In the genomic region with DNA sequence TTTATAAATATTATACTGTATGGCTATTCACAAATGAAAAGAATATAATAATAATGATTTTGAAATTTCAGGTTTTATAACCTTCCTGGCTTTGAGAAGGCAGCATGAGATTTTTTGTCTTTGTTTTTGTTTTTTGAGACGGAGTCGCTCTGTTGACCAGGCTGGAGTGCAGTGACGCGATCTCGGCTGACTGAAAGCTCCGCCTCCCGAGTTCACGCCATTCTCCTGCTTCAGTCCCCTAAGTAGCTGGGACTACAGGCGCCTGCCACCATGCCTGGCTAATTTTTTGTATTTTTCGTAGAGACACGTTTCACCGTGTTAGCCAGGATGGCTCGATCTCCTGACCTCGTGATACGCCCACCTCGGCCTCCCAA, we compare ENCODE assay signal across 8 cellular contexts.
DNase-seq lines count a peak whose midpoint lies in the region; ATAC-seq and TF ChIP-seq lines count a peak whose summit lies in the region.

No MANE protein-coding gene starts in this region.

- H3K27ac ChIP-seq in CD8-positive, alpha-beta memory T cell (ENCODE audit: low read depth, low read length) = peak overlapping the region; percentile 41
- no peak overlapping the region for H3K27ac ChIP-seq in brain microvascular endothelial cell

- ATAC-seq in HG03439 (IDR thresholded peaks at IDR 0.05; ENCODE audit: unreplicated experiment) (no peak), GM21717 (IDR thresholded peaks at IDR 0.05; ENCODE audit: unreplicated experiment) (no peak), GM19397 (IDR thresholded peaks at IDR 0.05; ENCODE audit: unreplicated experiment) (no peak)

- POLR2A ChIA-PET in CD8-positive, alpha-beta memory T cell (lab: Charles Lee) = interaction anchor here (0.9 to 1.5 kb wide), 4 partner anchors 11 to 483 kb away, joined by 3 to 17 read pairs (median 4); a partner anchor contains a TSS

- H3K27me3 Mint-ChIP-seq in CD8-positive, alpha-beta memory T cell = peaks cover 0 to 6% of the 10 kb centered on the region in 2 donors
- H3K27me3 Mint-ChIP-seq in T-helper 1 cell treated with Interleukin-12 subunit alpha and Interleukin-12 subunit beta and Interleukin-4 antibody, amounts not matched to agents 30 μg/mL and 1 μg/mL, for 36 hours (ENCODE audit: low read depth) = no peaks in the 10 kb centered on the region

- peak in 2 of 5 donors; percentile 45 to 64 for DNase-seq in CD8-positive, alpha-beta memory T cell
- peak; percentile 47 for DNase-seq in effector CD4-positive, alpha-beta T cell
- DNase-seq in renal cortical epithelial cell (ENCODE audit: low read depth) (peak; percentile 48), brain microvascular endothelial cell (no peak)

- H3K9me3 ChIP-seq in CD8-positive, alpha-beta memory T cell (ENCODE audit: low read length) = no peaks in the 10 kb centered on the region

- peaks cover 0 to 28% (median 7%) of the 10 kb centered on the region in 3 donors for H3K36me3 Mint-ChIP-seq in CD8-positive, alpha-beta memory T cell
- peaks cover 16% of the 10 kb centered on the region for H3K36me3 Mint-ChIP-seq in T-helper 1 cell treated with Interleukin-12 subunit alpha and Interleukin-12 subunit beta and Interleukin-4 antibody, amounts not matched to agents 30 μg/mL and 1 μg/mL, for 36 hours (ENCODE audit: low read depth)

- H3K27ac Mint-ChIP-seq in CD8-positive, alpha-beta memory T cell = peak overlapping the region; percentile 87 to 99 (median 96)
- peak overlapping the region; percentile 95 for H3K27ac Mint-ChIP-seq in T-helper 1 cell treated with Interleukin-12 subunit alpha and Interleukin-12 subunit beta and Interleukin-4 antibody, amounts not matched to agents 30 μg/mL and 1 μg/mL, for 36 hours

- TF ChIP-seq CTCF in brain microvascular endothelial cell (IDR thresholded peaks at IDR 0.05; ENCODE audit: low read depth, low read length, missing control alignments) = no peak

- H3K4me1 ChIP-seq in CD8-positive, alpha-beta memory T cell (ENCODE audit: insufficient read depth, low read length) = no peaks in the 10 kb centered on the region

- H3K4me3 Mint-ChIP-seq in CD8-positive, alpha-beta memory T cell = peak overlapping the region; percentile 91 to 98 (median 93)
- peak overlapping the region; percentile 97 for H3K4me3 Mint-ChIP-seq in T-helper 1 cell treated with Interleukin-12 subunit alpha and Interleukin-12 subunit beta and Interleukin-4 antibody, amounts not matched to agents 30 μg/mL and 1 μg/mL, for 36 hours

- peak overlapping the region; percentile 20 for H3K4me3 ChIP-seq in CD8-positive, alpha-beta memory T cell (ENCODE audit: low read length)
- no peak overlapping the region for H3K4me3 ChIP-seq in brain microvascular endothelial cell (ENCODE audit: low read depth, low read length)

- no peaks in the 10 kb centered on the region for H3K27me3 ChIP-seq in CD8-positive, alpha-beta memory T cell (ENCODE audit: insufficient read depth, low read length, poor library complexity, severe bottlenecking)
- no peaks in the 10 kb centered on the region for H3K27me3 ChIP-seq in brain microvascular endothelial cell (replicated peaks)

- CTCF ChIA-PET in CD8-positive, alpha-beta memory T cell (lab: Charles Lee) = interaction anchor here (2.1 kb wide), 1 partner anchor 64 kb away, joined by 7 read pairs; a partner anchor contains a TSS

- H3K4me1 Mint-ChIP-seq in CD8-positive, alpha-beta memory T cell = peaks cover 17 to 28% (median 24%) of the 10 kb centered on the region in 3 donors
- no peaks in the 10 kb centered on the region for H3K4me1 Mint-ChIP-seq in T-helper 1 cell treated with Interleukin-12 subunit alpha and Interleukin-12 subunit beta and Interleukin-4 antibody, amounts not matched to agents 30 μg/mL and 1 μg/mL, for 36 hours (ENCODE audit: low read depth)

- in situ Hi-C loops in brain microvascular endothelial cell (cut with HindIII; ENCODE audit: low pct_ligation_motif_present, low sequenced_read_pairs) = no loop called here

- H3K9me3 Mint-ChIP-seq in CD8-positive, alpha-beta memory T cell = peaks cover 0 to 78% (median 15%) of the 10 kb centered on the region in 5 donors
- peaks cover 62% of the 10 kb centered on the region for H3K9me3 Mint-ChIP-seq in T-helper 1 cell treated with Interleukin-12 subunit alpha and Interleukin-12 subunit beta and Interleukin-4 antibody, amounts not matched to agents 30 μg/mL and 1 μg/mL, for 36 hours

- H3K36me3 ChIP-seq in CD8-positive, alpha-beta memory T cell (ENCODE audit: insufficient read depth, low read length) = no peaks in the 10 kb centered on the region
- no peaks in the 10 kb centered on the region for H3K36me3 ChIP-seq in brain microvascular endothelial cell (replicated peaks)
